Comparison of ENCODE assay signal across 16 cellular contexts in the genomic region with DNA sequence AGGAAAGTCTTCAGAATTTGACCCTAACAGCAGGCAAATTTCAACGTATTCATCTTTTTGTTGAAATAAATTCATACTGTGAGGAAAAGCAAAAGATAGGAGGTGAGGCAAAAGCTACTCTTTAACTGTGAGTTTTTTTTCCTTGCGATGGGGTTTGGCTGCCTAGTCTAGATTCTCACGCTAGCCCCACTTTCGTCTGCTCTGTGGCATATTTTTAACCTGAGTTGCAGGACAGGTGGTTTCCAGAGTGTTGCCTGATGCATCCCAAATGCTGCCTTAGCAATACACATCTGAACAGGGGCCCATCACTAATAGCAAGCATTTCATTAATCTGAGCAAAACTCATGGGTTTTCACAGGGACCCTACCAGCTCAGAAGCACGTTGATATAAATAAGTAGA. TPM values are rescaled to one million over a fixed set of nuclear protein-coding genes. Genes with fewer than 3 reads are reported as not detected.
A peak's percentile ranks its signal among the peaks of the same experiment; 100 is the strongest.
DNase-seq lines count a peak whose midpoint lies in the region; ATAC-seq, FAIRE-seq and TF ChIP-seq lines count a peak whose summit lies in the region.
"Had no signal": no experiment of that assay in that cellular context is flagged by ENCODE, and none has a peak within 500 bp of the region (broad histone marks: within the 10 kb centered on the region; RNA-seq: fewer than 3 reads in every experiment).

No MANE protein-coding gene starts in this region.

- TF ChIP-seq EP300 in GM12878 (IDR thresholded peaks at IDR 0.05; ENCODE audit: borderline replicate concordance in 1 of 2, control insufficient read depth in 1 of 2, low read depth in 2 of 2, low read length in 2 of 2), result no peak

- WGBS in GM12878 (ENCODE audit: insufficient coverage, insufficient replicate concordance, low lambda C conversion rate, missing lambda C conversion rate), result 54% methylated on average over 5 of the region's 5 CpGs

- intact Hi-C loops in GM12878 (cut with micrococcal nuclease; ENCODE audit: unreplicated experiment), result no loop called here

- no peak overlapping the region for H2AFZ ChIP-seq in MM.1S (ENCODE audit: low read length)
- no peak overlapping the region for H2AFZ ChIP-seq in GM12878 (ENCODE audit: control insufficient read depth, low read depth, low read length)

- peaks cover 10% of the 10 kb centered on the region; the same call in 1 of the 2 replicates for H3K36me3 ChIP-seq in MM.1S (replicated peaks; ENCODE audit: insufficient read depth, low read length)
- peaks cover 3 to 21% of the 10 kb centered on the region in 2 experiments for H3K36me3 ChIP-seq in GM12878 (ENCODE audit: control insufficient read depth in 2 of 2, insufficient read depth in 2 of 2, low read length in 1 of 2)

- H3K9ac ChIP-seq in MM.1S (ENCODE audit: low read length) (peak overlapping the region; percentile 36; the same call in 1 of the 2 replicates), GM12878 (ENCODE audit: control insufficient read depth, insufficient read depth, low read length) (no peak overlapping the region)

- peaks cover 27% of the 10 kb centered on the region for H3F3A ChIP-seq in MM.1S (ENCODE audit: insufficient read depth, low read length)

- no peaks in the 10 kb centered on the region for H4K20me1 ChIP-seq in MM.1S (ENCODE audit: insufficient read depth, low read length)
- no peaks in the 10 kb centered on the region for H4K20me1 ChIP-seq in GM12878 (ENCODE audit: control insufficient read depth, insufficient read depth)

- peak overlapping the region; percentile 60 for H3K4me2 ChIP-seq in MM.1S (ENCODE audit: low read depth, low read length)
- H3K4me2 ChIP-seq in GM12878 (ENCODE audit: control insufficient read depth, insufficient read depth), result no peak overlapping the region

- ATAC-seq in GM12878 (peak; percentile 71), GM21528 (IDR thresholded peaks at IDR 0.05; ENCODE audit: low FRiP score, unreplicated experiment) (no peak)

- no peaks in the 10 kb centered on the region for H3K9me3 ChIP-seq in MM.1S (replicated peaks; ENCODE audit: insufficient read depth, low read length)
- no peaks in the 10 kb centered on the region for H3K9me3 ChIP-seq in GM12878 (replicated peaks; ENCODE audit: control insufficient read depth, insufficient read depth, low read length)
- H3K9me3 ChIP-seq: Caco-2 had no signal

- POLR2A ChIA-PET in GM12878 (lab: Charles Lee), result interaction anchor here (0.9 to 1.7 kb wide), 3 partner anchors 10 to 15 kb away, joined by 3 to 5 read pairs (median 4); partner anchors contain the start of gene PSMA4

- no peak for TF ChIP-seq RAD21 in GM12878 (IDR thresholded peaks at IDR 0.05; ENCODE audit: insufficient read depth, low read depth, low read length)

- in situ Hi-C loops in GM13976 (cut with MboI; ENCODE audit: low sequenced_read_pairs, unreplicated experiment) (no loop called here), GM12878 (cut with MboI) (no loop called here)

- FAIRE-seq in GM12878 (lab: Jason Lieb, UNC), result no peak
- FAIRE-seq: GM12892 had no signal

- H3K79me2 ChIP-seq in MM.1S (ENCODE audit: low read length) (peaks cover 5% of the 10 kb centered on the region; the same call in 1 of the 2 replicates), GM12878 (ENCODE audit: control insufficient read depth, insufficient read depth, low read length) (no peaks in the 10 kb centered on the region)

- TF ChIP-seq CTCF in GM13976 (IDR thresholded peaks at IDR 0.05; ENCODE audit: borderline replicate concordance, control extremely low read depth, extremely low read depth, insufficient read depth, missing control alignments), result no peak
- no peak for TF ChIP-seq CTCF in MM.1S (IDR thresholded peaks at IDR 0.05; ENCODE audit: low read length)
- TF ChIP-seq CTCF in GM12878 (IDR thresholded peaks at IDR 0.05 in 2 of 3, conservative IDR thresholded peaks at IDR 0.05 in 1 of 3; ENCODE audit: control insufficient read depth in 2 of 3, extremely low read depth in 1 of 3, insufficient read depth in 1 of 3, low read depth in 3 of 3, low read length in 3 of 3), result no peak
- TF ChIP-seq CTCF in foreskin fibroblast (IDR thresholded peaks at IDR 0.05; ENCODE audit: low read depth, low read length), result no peak

- H3K4me1 ChIP-seq in MM.1S (ENCODE audit: low read length), result peaks cover 34% of the 10 kb centered on the region
- H3K4me1 ChIP-seq in GM12878 (ENCODE audit: control insufficient read depth, insufficient read depth, low read length), result peaks cover 6% of the 10 kb centered on the region
- H3K4me1 ChIP-seq: Caco-2 had no signal

- H3K27me3 ChIP-seq in MM.1S (replicated peaks; ENCODE audit: insufficient read depth, low read length), result no peaks in the 10 kb centered on the region
- H3K27me3 ChIP-seq in GM12878 (replicated peaks in 1 of 2; ENCODE audit: control insufficient read depth in 2 of 2, insufficient read depth in 2 of 2, low read length in 1 of 2), result no peaks in the 10 kb centered on the region

- H3K27ac ChIP-seq in MM.1S (ENCODE audit: low read length) (peak overlapping the region; percentile 65), GM12878 (ENCODE audit: control insufficient read depth, insufficient read depth) (peak overlapping the region; percentile 72)

- CTCF ChIA-PET in GM12878 (lab: Yijun Ruan, JAX), result interaction anchor here (1.0 to 1.1 kb wide), 2 partner anchors 10 to 186 kb away, joined by 3 read pairs; no protein-coding TSS in a partner anchor

- RAD21 ChIA-PET in GM12878 (lab: Charles Lee; ENCODE audit: unreplicated experiment), result interaction anchor here (1.4 kb wide), 1 partner anchor 17 kb away, joined by 5 read pairs; no protein-coding TSS in a partner anchor

- H3K9me2 ChIP-seq in MM.1S (replicated peaks; ENCODE audit: insufficient read depth, low read length), result no peaks in the 10 kb centered on the region

- SMC1A ChIA-PET in GM12878 (lab: Charles Lee; ENCODE audit: uncharacterized antibody, unreplicated experiment), result interaction anchor here (1.4 to 2.1 kb wide), 3 partner anchors 11 to 16 kb away, joined by 4 to 11 read pairs (median 4); partner anchors contain the start of genes CHRNA5 and PSMA4

- BruUV-seq in GM12878 (replicated peaks; lab: Mats Ljungman, UMichigan), result no TSS peak

- DNase-seq in GM13976 (ENCODE audit: low spot score) (peak; percentile 18), MM.1S (peak; percentile 75), GM12878 (ENCODE audit: low read depth, low spot score) (no peak), T1000 (lab: John Stamatoyannopoulos, UW) (no peak), foreskin fibroblast (no peak)
- DNase-seq: C1 segment of cervical spinal cord; Caco-2; CD4-positive, alpha-beta memory T cell; DMS153; DND-41; GOT3; H7; HCEC 1CT had no signal

- TF ChIP-seq POLR2A in GM12878 (IDR thresholded peaks at IDR 0.05; ENCODE audit: low read depth, low read length), result no peak

- H3K4me3 ChIP-seq in MM.1S (ENCODE audit: low read length) (peak overlapping the region; percentile 30), GM12878 (no peak overlapping the region), foreskin fibroblast (ENCODE audit: low read depth in 1 of 2, low read length in 2 of 2) (no peak overlapping the region)

RNA-seq across cellular contexts. Expression of gene PSMA4, which starts 11.7 kb away (rescaled TPM):
- total RNA-seq in GM12878 (2013; cell fraction: nucleolus; rRNA removed), result 87.8 and 92.9 TPM in 2 replicates
- total RNA-seq in GM12878 (2014; rRNA removed) (210 and 266 TPM in 2 replicates), GM12878 (2014; rRNA removed; fragmentation: Illumina TruSeq; extraction: Trizol) (388 and 393 TPM in 2 replicates), GM12878 (2021) (264 and 268 TPM in 2 replicates)
- 242 TPM for polyA plus RNA-seq in GM12878 (2011; ENCODE audit: low read depth)
- polyA plus RNA-seq in GM12878 (2011; rRNA removed) (560 and 713 TPM in 2 replicates), GM12878 (2014; fragmentation: Illumina TruSeq; extraction: Trizol) (562 and 695 TPM in 2 replicates), GM12878 (2014; fragmentation: Nextera tagmentation; extraction: Ambion mirVana) (1,000 to 10,000 TPM; 1,117 to 1,221 TPM), GM12878 (2014; rRNA removed) (277 and 369 TPM in 2 replicates), GM12878 (2016; fragmentation: Nextera tagmentation; extraction: Ambion mirVana) (100 to 1,000 TPM; 533 to 563 TPM)
- 278 and 284 TPM in 2 replicates for polyA plus RNA-seq in GM12878 (2011; cell fraction: cytosol; rRNA removed)
- polyA plus RNA-seq in GM12878 (2011; cell fraction: nucleus; rRNA removed), result 198 and 233 TPM in 2 replicates
- polyA plus RNA-seq in GM12878 (2012), result 256 and 258 TPM in 2 replicates
- polyA minus RNA-seq in GM12878 (2011; rRNA and poly(A)+ RNA removed), result 130 and 177 TPM in 2 replicates
- polyA minus RNA-seq in GM12878 (2011; cell fraction: cytosol; rRNA and poly(A)+ RNA removed), result 44.6 and 64.8 TPM in 2 replicates
- polyA minus RNA-seq in GM12878 (2011; cell fraction: nucleus; rRNA and poly(A)+ RNA removed), result 46.9 and 61.7 TPM in 2 replicates

RNA-seq across cellular contexts. Expression of gene CHRNA5, which starts 13.4 kb away (rescaled TPM):
- total RNA-seq in GM12878 (2013; cell fraction: nucleolus; rRNA removed), result 12.1 and 12.5 TPM in 2 replicates
- 9.6 and 14.7 TPM in 2 replicates for total RNA-seq in GM12878 (2014; rRNA removed)
- 14.7 and 16.4 TPM in 2 replicates for total RNA-seq in GM12878 (2014; rRNA removed; fragmentation: Illumina TruSeq; extraction: Trizol)
- 14.3 and 14.8 TPM in 2 replicates for total RNA-seq in GM12878 (2021)
- 4.6 TPM for polyA plus RNA-seq in GM12878 (2011; ENCODE audit: low read depth)
- 16.4 and 25.1 TPM in 2 replicates for polyA plus RNA-seq in GM12878 (2011; rRNA removed)
- 5.1 and 5.4 TPM in 2 replicates for polyA plus RNA-seq in GM12878 (2011; cell fraction: cytosol; rRNA removed)
- 2.7 and 4.5 TPM in 2 replicates for polyA plus RNA-seq in GM12878 (2011; cell fraction: nucleus; rRNA removed)
- 6.5 TPM in 2 replicates for polyA plus RNA-seq in GM12878 (2012)
- 15.1 and 20.1 TPM in 2 replicates for polyA plus RNA-seq in GM12878 (2014; fragmentation: Illumina TruSeq; extraction: Trizol)
- polyA plus RNA-seq in GM12878 (2014; fragmentation: Nextera tagmentation; extraction: Ambion mirVana), result 1 to 10 TPM; 2.6 to 6.1 TPM
- 8.4 and 10.6 TPM in 2 replicates for polyA plus RNA-seq in GM12878 (2014; rRNA removed)
- 10 to 100 TPM in 1 of 2 experiments, under 1 TPM in 1; 0.74 to 21.4 TPM for polyA plus RNA-seq in GM12878 (2016; fragmentation: Nextera tagmentation; extraction: Ambion mirVana)
- polyA minus RNA-seq in GM12878 (2011; rRNA and poly(A)+ RNA removed), result 4.4 and 11.6 TPM in 2 replicates
- 0.94 and 4.8 TPM in 2 replicates for polyA minus RNA-seq in GM12878 (2011; cell fraction: cytosol; rRNA and poly(A)+ RNA removed)
- polyA minus RNA-seq in GM12878 (2011; cell fraction: nucleus; rRNA and poly(A)+ RNA removed), result 1.3 and 2.4 TPM in 2 replicates

RNA-seq across cellular contexts. Expression of gene HYKK, which starts 44.5 kb away (rescaled TPM):
- 1.6 and 2.1 TPM in 2 replicates for total RNA-seq in GM12878 (2013; cell fraction: nucleolus; rRNA removed)
- total RNA-seq in GM12878 (2014; rRNA removed), result 0.27 and 0.79 TPM in 2 replicates
- total RNA-seq in GM12878 (2014; rRNA removed; fragmentation: Illumina TruSeq; extraction: Trizol), result 0.46 and 0.98 TPM in 2 replicates
- 0.23 and 0.66 TPM in 2 replicates for total RNA-seq in GM12878 (2021)
- 0.62 TPM for polyA plus RNA-seq in GM12878 (2011; ENCODE audit: low read depth)
- polyA plus RNA-seq in GM12878 (2011; rRNA removed), result 0.75 and 0.79 TPM in 2 replicates
- 0.55 and 0.78 TPM in 2 replicates for polyA plus RNA-seq in GM12878 (2011; cell fraction: cytosol; rRNA removed)
- 0.60 and 0.67 TPM in 2 replicates for polyA plus RNA-seq in GM12878 (2011; cell fraction: nucleus; rRNA removed)
- polyA plus RNA-seq in GM12878 (2012), result 0.51 and 0.90 TPM in 2 replicates
- 0.66 and 1.0 TPM in 2 replicates for polyA plus RNA-seq in GM12878 (2014; fragmentation: Illumina TruSeq; extraction: Trizol)
- polyA plus RNA-seq in GM12878 (2014; fragmentation: Nextera tagmentation; extraction: Ambion mirVana), result under 1 TPM; 0.15 to 0.34 TPM
- 0.55 and 0.62 TPM in 2 replicates for polyA plus RNA-seq in GM12878 (2014; rRNA removed)
- polyA plus RNA-seq in GM12878 (2016; fragmentation: Nextera tagmentation; extraction: Ambion mirVana), result under 1 TPM; 0.28 to 0.43 TPM
- 0.41 and 0.95 TPM in 2 replicates for polyA minus RNA-seq in GM12878 (2011; rRNA and poly(A)+ RNA removed)
- not detected in 2 replicates for polyA minus RNA-seq in GM12878 (2011; cell fraction: cytosol; rRNA and poly(A)+ RNA removed)
- 0.12 and 0.38 TPM in 2 replicates for polyA minus RNA-seq in GM12878 (2011; cell fraction: nucleus; rRNA and poly(A)+ RNA removed)
- total RNA-seq: A673 had no signal

Comparison
In these comparisons a context has a peak if more than half of its experiments do, and no peak if none do; other contexts are left out.
1. DNase-seq: peak in GM13976 (single experiment) and MM.1S (single experiment); none in GM12878 (single experiment), T1000 (single experiment) and foreskin fibroblast (0 of 2).